Comparison of ENCODE assay signal across 1 cellular context in the genomic region with DNA sequence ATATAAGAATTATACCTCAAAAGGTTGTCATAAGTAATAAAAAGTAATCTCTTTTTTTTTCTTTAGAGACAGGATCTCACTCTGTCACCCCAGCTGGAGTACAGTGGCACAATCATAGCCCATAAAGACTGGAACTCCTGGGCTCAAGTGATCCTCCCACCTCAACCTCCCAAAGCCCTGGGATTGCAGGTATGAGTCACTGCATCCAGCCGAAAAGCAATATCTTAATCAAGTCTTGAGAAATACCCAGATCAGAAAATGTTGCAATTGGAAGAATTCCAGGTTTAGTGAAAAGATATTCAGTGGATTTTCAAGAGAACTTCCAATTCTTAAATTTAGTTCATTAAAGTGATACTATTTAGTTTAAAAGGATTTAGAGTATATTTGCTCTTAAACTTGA.
TF ChIP-seq lines count a peak whose summit lies in the region.

No MANE protein-coding gene starts in this region.

TF ChIP-seq in SK-N-SH, 30 proteins besides CTCF, POLR2A, EP300 and RAD21 (continued from another document):
- no peak for TF ChIP-seq USF1 (IDR thresholded peaks at IDR 0.05; ENCODE audit: borderline replicate concordance, low read depth)
- no peak for TF ChIP-seq FOXJ3 (CRISPR knock-in tag; IDR thresholded peaks at IDR 0.05)
- no peak for TF ChIP-seq MEF2A (IDR thresholded peaks at IDR 0.05; ENCODE audit: borderline replicate concordance, low read depth)
- no peak for TF ChIP-seq RXRA (IDR thresholded peaks at IDR 0.05; ENCODE audit: borderline replicate concordance, low read depth)
- no peak for TF ChIP-seq FOXM1 (IDR thresholded peaks at IDR 0.05; ENCODE audit: low read depth)
